ENCODE assay signal across 13 cellular contexts in the genomic region with DNA sequence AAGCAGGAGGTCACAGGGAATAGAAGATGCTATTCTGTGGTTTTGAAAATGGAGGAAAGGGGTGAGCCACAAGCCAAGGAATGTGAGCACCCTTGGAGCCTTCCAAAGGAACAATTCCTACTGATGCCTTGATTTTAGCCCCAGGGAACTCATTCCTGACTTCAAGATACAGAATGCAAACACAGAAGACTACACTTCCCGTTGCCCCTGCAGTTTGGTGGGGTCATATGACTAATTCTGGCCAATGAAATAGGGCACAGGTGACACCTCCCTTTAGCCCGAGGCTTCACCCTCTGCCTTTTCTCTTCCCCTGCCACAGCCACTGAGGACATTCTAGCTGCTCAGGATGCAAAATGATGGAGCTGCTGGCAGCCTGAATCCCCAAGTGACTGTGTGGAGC.
"Had no signal": no experiment of that assay in that cellular context is flagged by ENCODE, and none has a peak within 500 bp of the region (broad histone marks: within the 10 kb centered on the region; RNA-seq: fewer than 3 reads in every experiment).

No MANE protein-coding gene starts in this region.

- H3K9me3 ChIP-seq: right lobe of liver had no signal

- ATAC-seq: activated T-cell treated with anti-CD3 and anti-CD28 coated beads, Interleukin-2, amount 50 U/mL, for 72 hours; gastroesophageal sphincter; heart right ventricle; left cardiac atrium; lower lobe of right lung; right lobe of liver; stimulated activated naive CD8-positive, alpha-beta T cell treated with anti-CD3 and anti-CD28 coated beads, Interleukin-15, Interleukin-2, amounts not matched to agents 100 U/mL and 50 U/mL, for 24 hours had no signal

- H3K27ac ChIP-seq: brain microvascular endothelial cell, gastroesophageal sphincter, heart right ventricle had no signal

- H3K27me3 ChIP-seq: brain microvascular endothelial cell, gastroesophageal sphincter, heart right ventricle, right lobe of liver had no signal

- DNase-seq: activated CD4-positive, alpha-beta T cell treated with anti-CD3 and anti-CD28 coated beads, Interleukin-2, amount 10 ng/mL, durations not matched to agents 7 days and 5 days; activated CD8-positive, alpha-beta memory T cell treated with anti-CD3 and anti-CD28 coated beads, Interleukin-2, amount 50 U/mL, for 48 hours; activated naive CD8-positive, alpha-beta T cell treated with anti-CD3 and anti-CD28 coated beads, Interleukin-2, amount 10 ng/mL, durations not matched to agents 7 days and 5 days; activated T-cell treated with anti-CD3 and anti-CD28 coated beads, Interleukin-2, amount 50 U/mL, for 72 hours; brain microvascular endothelial cell; erythroblast; heart right ventricle; left cardiac atrium; lower lobe of right lung; midbrain; stimulated activated naive CD8-positive, alpha-beta T cell treated with anti-CD3 and anti-CD28 coated beads, Interleukin-15, Interleukin-2, amounts not matched to agents 100 U/mL and 50 U/mL, for 24 hours had no signal

- H3K36me3 ChIP-seq: brain microvascular endothelial cell, gastroesophageal sphincter, heart right ventricle, lower lobe of right lung, right lobe of liver had no signal

- H3K4me3 ChIP-seq: gastroesophageal sphincter, heart right ventricle, lower lobe of right lung, right lobe of liver had no signal
